Comparison of ENCODE assay signal across 8 cellular contexts in genomic region chr16:67872631-67873434, GRCh38. TPM values are rescaled to one million over a fixed set of nuclear protein-coding genes. Genes with fewer than 3 reads are reported as not detected.
DNase-seq lines count a peak whose midpoint lies in the region; TF ChIP-seq lines count a peak whose summit lies in the region.

A gene with protein sequence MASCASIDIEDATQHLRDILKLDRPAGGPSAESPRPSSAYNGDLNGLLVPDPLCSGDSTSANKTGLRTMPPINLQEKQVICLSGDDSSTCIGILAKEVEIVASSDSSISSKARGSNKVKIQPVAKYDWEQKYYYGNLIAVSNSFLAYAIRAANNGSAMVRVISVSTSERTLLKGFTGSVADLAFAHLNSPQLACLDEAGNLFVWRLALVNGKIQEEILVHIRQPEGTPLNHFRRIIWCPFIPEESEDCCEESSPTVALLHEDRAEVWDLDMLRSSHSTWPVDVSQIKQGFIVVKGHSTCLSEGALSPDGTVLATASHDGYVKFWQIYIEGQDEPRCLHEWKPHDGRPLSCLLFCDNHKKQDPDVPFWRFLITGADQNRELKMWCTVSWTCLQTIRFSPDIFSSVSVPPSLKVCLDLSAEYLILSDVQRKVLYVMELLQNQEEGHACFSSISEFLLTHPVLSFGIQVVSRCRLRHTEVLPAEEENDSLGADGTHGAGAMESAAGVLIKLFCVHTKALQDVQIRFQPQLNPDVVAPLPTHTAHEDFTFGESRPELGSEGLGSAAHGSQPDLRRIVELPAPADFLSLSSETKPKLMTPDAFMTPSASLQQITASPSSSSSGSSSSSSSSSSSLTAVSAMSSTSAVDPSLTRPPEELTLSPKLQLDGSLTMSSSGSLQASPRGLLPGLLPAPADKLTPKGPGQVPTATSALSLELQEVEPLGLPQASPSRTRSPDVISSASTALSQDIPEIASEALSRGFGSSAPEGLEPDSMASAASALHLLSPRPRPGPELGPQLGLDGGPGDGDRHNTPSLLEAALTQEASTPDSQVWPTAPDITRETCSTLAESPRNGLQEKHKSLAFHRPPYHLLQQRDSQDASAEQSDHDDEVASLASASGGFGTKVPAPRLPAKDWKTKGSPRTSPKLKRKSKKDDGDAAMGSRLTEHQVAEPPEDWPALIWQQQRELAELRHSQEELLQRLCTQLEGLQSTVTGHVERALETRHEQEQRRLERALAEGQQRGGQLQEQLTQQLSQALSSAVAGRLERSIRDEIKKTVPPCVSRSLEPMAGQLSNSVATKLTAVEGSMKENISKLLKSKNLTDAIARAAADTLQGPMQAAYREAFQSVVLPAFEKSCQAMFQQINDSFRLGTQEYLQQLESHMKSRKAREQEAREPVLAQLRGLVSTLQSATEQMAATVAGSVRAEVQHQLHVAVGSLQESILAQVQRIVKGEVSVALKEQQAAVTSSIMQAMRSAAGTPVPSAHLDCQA (N-terminal part only) (plus strand): TSS chr16:67873052. CDS start chr16:67873262, 210 bp downstream.

- H3K4me3 ChIP-seq in astrocyte of the cerebellum (ENCODE audit: low read depth, low read length) (peak within 1 kb of the TSS; percentile 94), vagina (peak within 1 kb of the TSS; percentile 78 to 94)

- H3K4me1 ChIP-seq in vagina = peaks cover 40% of the 10 kb centered on the region

- intact Hi-C loops in vagina (cut with DNase I) = no loop called here

- in situ Hi-C loops in astrocyte of the cerebellum (cut with HindIII; ENCODE audit: low sequenced_read_pairs) = no loop called here

- peaks cover 0 to 50% of the 10 kb centered on the region in 2 donors for H3K36me3 ChIP-seq in vagina

- H3K27me3 ChIP-seq in vagina = no peaks in the 10 kb centered on the region

- peak within 1 kb of the TSS; percentile 73 for H3K27ac ChIP-seq in vagina

- TF ChIP-seq CTCF in astrocyte of the cerebellum (IDR thresholded peaks at IDR 0.05; ENCODE audit: low read depth, low read length, missing control alignments) (no peak), vagina (IDR thresholded peaks at IDR 0.05) (peak in 1 of 3 experiments; percentile 29)

- TF ChIP-seq POLR2A in vagina (IDR thresholded peaks at IDR 0.05) = peak in 1 of 2 donors; percentile 20

- DNase-seq in GM03348 (ENCODE audit: low spot score) (peak; percentile 95), GOT3 (lab: John Stamatoyannopoulos, UW) (peak; percentile 55), M059J (ENCODE audit: low read depth) (peak; percentile 79), T-helper 9 cell (peak; percentile 81), astrocyte of the cerebellum (ENCODE audit: low read depth) (peak; percentile 23), hepatic stellate cell (ENCODE audit: low spot score) (peak; percentile 92), renal cortical epithelial cell (ENCODE audit: low read depth) (peak; percentile 47), vagina (ENCODE audit: extremely low spot score in 2 of 2) (peak in 1 of 2 donors; percentile 89)

- no peaks in the 10 kb centered on the region for H3K9me3 ChIP-seq in vagina

RNA-seq across cellular contexts. Expression of the gene that starts here (rescaled TPM):
- 38.9 and 66.1 TPM in 2 replicates for total RNA-seq in M059J (2014; rRNA removed; shearing (Covaris generic))
- 48.4 and 62.9 TPM in 2 replicates for total RNA-seq in renal cortical epithelial cell
- total RNA-seq in vagina = 71.9 TPM
